18 cellular contexts compared by ENCODE assay signal in genomic region chr13:36072127-36072526, GRCh38. TPM values are rescaled to one million over a fixed set of nuclear protein-coding genes. Genes with fewer than 3 reads are reported as not detected.
"Had no signal": no experiment of that assay in that cellular context is flagged by ENCODE, and none has a peak within 500 bp of the region (broad histone marks: within the 10 kb centered on the region; RNA-seq: fewer than 3 reads in every experiment).

No MANE protein-coding gene starts in this region.

- H3K4me1 ChIP-seq: colonic mucosa, foreskin keratinocyte, psoas muscle, stomach, transverse colon had no signal

- DNase-seq: colonic mucosa; dermis blood vessel endothelial cell; endodermal cell; erythroblast; foreskin keratinocyte; naive B cell; nephron progenitor cell; psoas muscle; retina; stimulated activated CD4-positive, alpha-beta T cell treated with anti-CD3 and anti-CD28 coated beads, Interleukin-2, amount 100 ng/mL, for 24 hours; stimulated activated CD4-positive, alpha-beta T cell treated with anti-CD3 and anti-CD28 coated beads, Interleukin-4, amount 100 ng/mL, for 4 hours; stimulated activated naive CD4-positive, alpha-beta T cell; stomach; substantia nigra; transverse colon had no signal

- H3K27ac ChIP-seq: colonic mucosa, foreskin keratinocyte, psoas muscle, thoracic aorta, transverse colon had no signal

- H3K36me3 ChIP-seq: colonic mucosa, stomach, thoracic aorta, transverse colon had no signal

- H3K27me3 ChIP-seq: colonic mucosa, foreskin keratinocyte, stomach, transverse colon had no signal

- H3K4me1 Mint-ChIP-seq: naive B cell, nephron progenitor cell had no signal

- H3K36me3 Mint-ChIP-seq: naive B cell had no signal

- H3K9me3 Mint-ChIP-seq: endodermal cell, nephron progenitor cell had no signal

- H3K4me3 Mint-ChIP-seq: endodermal cell, naive B cell, nephron progenitor cell had no signal

- H3K27ac Mint-ChIP-seq: endodermal cell, naive B cell, nephron progenitor cell had no signal

- H3K4me3 ChIP-seq: colonic mucosa, psoas muscle, skin epidermis, stomach, thoracic aorta, transverse colon had no signal

- ATAC-seq: foreskin keratinocyte, psoas muscle, sciatic nerve had no signal

- H3K9me3 ChIP-seq: colonic mucosa, psoas muscle, stomach, thoracic aorta, transverse colon had no signal

RNA-seq across cellular contexts. Expression of gene DCLK1, which starts 59.1 kb away (rescaled TPM):
- polyA plus RNA-seq: foreskin keratinocyte had no signal
